Comparison of ENCODE assay signal across 1 cellular context in the genomic region with DNA sequence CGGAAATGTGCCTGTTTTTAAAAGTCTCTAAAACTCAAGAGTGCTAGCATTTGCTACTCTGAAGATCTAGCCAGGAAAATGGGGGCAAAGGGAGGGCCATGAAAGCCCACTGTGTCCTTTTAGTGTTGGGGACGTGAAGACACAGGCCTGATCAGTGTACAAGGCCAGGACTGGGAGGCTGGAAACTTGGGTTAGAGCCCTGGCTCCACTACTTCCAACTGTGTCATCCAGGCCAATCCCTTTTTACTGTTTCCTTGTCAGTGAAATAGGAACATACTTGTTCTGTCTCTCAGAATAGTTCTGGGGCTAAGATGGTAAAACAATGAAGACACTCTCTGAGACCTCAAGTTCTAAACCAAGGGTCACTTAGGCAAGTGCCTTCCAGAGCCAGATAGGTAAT.
TF ChIP-seq lines count a peak whose summit lies in the region.

No MANE protein-coding gene starts in this region.

TF ChIP-seq in GM23338, 12 proteins besides CTCF, POLR2A, EP300 and RAD21 (continued from another document):
- TF ChIP-seq, protein P1, sequence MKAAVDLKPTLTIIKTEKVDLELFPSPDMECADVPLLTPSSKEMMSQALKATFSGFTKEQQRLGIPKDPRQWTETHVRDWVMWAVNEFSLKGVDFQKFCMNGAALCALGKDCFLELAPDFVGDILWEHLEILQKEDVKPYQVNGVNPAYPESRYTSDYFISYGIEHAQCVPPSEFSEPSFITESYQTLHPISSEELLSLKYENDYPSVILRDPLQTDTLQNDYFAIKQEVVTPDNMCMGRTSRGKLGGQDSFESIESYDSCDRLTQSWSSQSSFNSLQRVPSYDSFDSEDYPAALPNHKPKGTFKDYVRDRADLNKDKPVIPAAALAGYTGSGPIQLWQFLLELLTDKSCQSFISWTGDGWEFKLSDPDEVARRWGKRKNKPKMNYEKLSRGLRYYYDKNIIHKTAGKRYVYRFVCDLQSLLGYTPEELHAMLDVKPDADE (IDR thresholded peaks at IDR 0.05): no peak
- no peak for TF ChIP-seq CREB1 (CRISPR knock-in tag; IDR thresholded peaks at IDR 0.05; ENCODE audit: low read depth)
- no peak for TF ChIP-seq ZNF114 (CRISPR knock-in tag; IDR thresholded peaks at IDR 0.05)
- TF ChIP-seq POLR2AphosphoS5 (IDR thresholded peaks at IDR 0.05; ENCODE audit: low read depth): no peak
